8 cellular contexts compared by ENCODE assay signal in the genomic region with DNA sequence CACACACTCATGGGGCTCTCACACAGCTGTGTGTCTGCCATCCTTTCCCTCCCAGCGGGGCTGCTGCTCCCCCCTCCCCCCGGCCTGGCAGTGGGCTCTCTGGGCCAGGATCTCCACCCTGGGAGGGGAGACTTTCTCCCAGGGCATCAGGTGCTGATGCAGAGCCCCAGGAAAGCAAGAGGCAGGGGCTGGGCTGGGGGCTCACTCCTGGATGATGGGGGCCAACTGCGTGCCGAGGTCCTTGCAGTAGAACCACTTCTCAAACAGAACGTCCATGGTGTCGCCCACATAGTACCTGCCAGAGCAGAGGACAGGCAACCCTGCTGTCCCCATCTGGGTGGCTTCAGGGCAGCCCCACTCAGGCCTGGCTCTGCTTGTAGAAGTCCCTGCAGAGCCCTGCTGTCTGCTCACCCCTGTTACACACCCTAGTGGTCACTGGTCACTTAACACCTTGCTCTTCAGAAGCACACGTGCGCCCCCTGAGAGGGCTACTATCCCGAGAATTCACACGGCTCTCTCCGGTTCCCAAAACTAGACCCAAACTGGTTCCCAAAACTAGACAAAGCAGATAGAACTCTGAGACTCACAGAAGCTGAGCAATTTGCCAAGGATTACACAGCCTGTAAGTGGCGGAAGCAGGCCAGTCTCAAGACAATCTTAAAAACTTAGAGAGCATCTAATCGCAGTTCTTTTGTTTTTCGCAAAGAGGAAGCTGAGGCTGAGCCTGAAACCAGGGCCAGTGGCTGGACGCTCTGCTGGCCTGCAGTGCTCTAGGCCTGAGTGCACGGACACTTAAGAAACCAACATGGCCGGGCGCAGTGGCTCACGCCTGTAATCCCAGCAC. TPM values are rescaled to one million over a fixed set of nuclear protein-coding genes. Genes with fewer than 3 reads are reported as not detected.
A peak's percentile ranks its signal among the peaks of the same experiment; 100 is the strongest.
DNase-seq lines count a peak whose midpoint lies in the region; ATAC-seq and TF ChIP-seq lines count a peak whose summit lies in the region.

No MANE protein-coding gene starts in this region.

- no peaks in the 10 kb centered on the region for H3K27me3 ChIP-seq in NT2/D1 (ENCODE audit: insufficient read depth, insufficient read length)

- H3K4me1 ChIP-seq in NT2/D1 (ENCODE audit: insufficient read depth, insufficient read length), result peaks cover 2% of the 10 kb centered on the region

- no peak overlapping the region for H3K4me3 ChIP-seq in NT2/D1 (ENCODE audit: insufficient read length, low read depth)

- no peaks in the 10 kb centered on the region for H3K36me3 ChIP-seq in NT2/D1 (ENCODE audit: insufficient read depth, insufficient read length, low read length)

- peak; percentile 56 for TF ChIP-seq CTCF in GM10266 (IDR thresholded peaks at IDR 0.05; ENCODE audit: control insufficient read depth, insufficient read depth, low read depth, missing control alignments)

- no peaks in the 10 kb centered on the region for H3K9me3 ChIP-seq in NT2/D1 (ENCODE audit: insufficient read depth, low read length)

- DNase-seq in GM10266 (ENCODE audit: extremely low spot score), result peak; percentile 57
- DNase-seq in NT2/D1 (ENCODE audit: low read depth, low spot score), result peak; percentile 81
- peak; percentile 79 for DNase-seq in dermis blood vessel endothelial cell
- peak; percentile 57 for DNase-seq in myocyte (ENCODE audit: low read depth)
- DNase-seq in activated CD4-positive, CD25-positive, alpha-beta regulatory T cell treated with anti-CD3 and anti-CD28 coated beads, Interleukin-2, amount 50 U/mL, for 72 hours, result no peak
- DNase-seq in NCI-H2107 treated with DMSO at 0.1 percent for 48 hours (lab: John Stamatoyannopoulos, UW; ENCODE audit: unreplicated experiment), result no peak

- no peak overlapping the region for H3K9ac ChIP-seq in NT2/D1 (ENCODE audit: insufficient read length, low read depth)

- ATAC-seq in HG02798 (IDR thresholded peaks at IDR 0.05; ENCODE audit: poor library complexity, unreplicated experiment) (peak; percentile 66), HG03457 (IDR thresholded peaks at IDR 0.05; ENCODE audit: unreplicated experiment) (no peak)

RNA-seq across cellular contexts. Expression of gene OXER1, which starts 6.6 kb away (rescaled TPM):
- total RNA-seq in dermis blood vessel endothelial cell (not detected in 2 replicates), myocyte (0.32 and 1.0 TPM in 2 replicates)
- polyA plus RNA-seq in myocyte (2012), result 0.69 TPM

RNA-seq across cellular contexts. Expression of gene HAAO, which starts 21.9 kb away (rescaled TPM):
- total RNA-seq in dermis blood vessel endothelial cell (not detected in 2 replicates), myocyte (not detected in 2 replicates)
- 0.19 TPM for polyA plus RNA-seq in myocyte (2012)

Comparison
In these comparisons a context has a peak if more than half of its experiments do, and no peak if none do; other contexts are left out.
1. DNase-seq: peak in GM10266 (single experiment), NT2/D1 (single experiment), dermis blood vessel endothelial cell (single experiment) and myocyte (single experiment); none in activated CD4-positive, CD25-positive, alpha-beta regulatory T cell treated with anti-CD3 and anti-CD28 coated beads, Interleukin-2, amount 50 U/mL, for 72 hours (single experiment) and NCI-H2107 treated with DMSO at 0.1 percent for 48 hours (single experiment).